ENCODE assay signal across 8 cellular contexts in genomic region chr17:39450847-39451581, GRCh38. TPM values are rescaled to one million over a fixed set of nuclear protein-coding genes. Genes with fewer than 3 reads are reported as not detected.
DNase-seq lines count a peak whose midpoint lies in the region; ATAC-seq and TF ChIP-seq lines count a peak whose summit lies in the region.

Gene MED1 (minus strand): TSS chr17:39451263. CDS start chr17:39451062, 201 bp downstream.

- in situ Hi-C loops in GM13976 (cut with MboI; ENCODE audit: low sequenced_read_pairs, unreplicated experiment), result no loop called here

- peaks cover 16% of the 10 kb centered on the region for H3K4me1 Mint-ChIP-seq in T-helper 1 cell treated with Interleukin-12 subunit alpha and Interleukin-12 subunit beta and Interleukin-4 antibody, amounts not matched to agents 30 μg/mL and 1 μg/mL, for 36 hours (ENCODE audit: low read depth)
- H3K4me1 Mint-ChIP-seq in progenitor cell of endocrine pancreas (ENCODE audit: low read depth), result peaks cover 15% of the 10 kb centered on the region

- intact Hi-C loops in left cardiac atrium (cut with DNase I), result no loop called here

- H3K4me3 Mint-ChIP-seq in T-helper 1 cell treated with Interleukin-12 subunit alpha and Interleukin-12 subunit beta and Interleukin-4 antibody, amounts not matched to agents 30 μg/mL and 1 μg/mL, for 36 hours, result peak within 1 kb of the TSS; percentile 95
- H3K4me3 Mint-ChIP-seq in progenitor cell of endocrine pancreas (ENCODE audit: low read depth), result peak within 1 kb of the TSS; percentile 99

- ATAC-seq in HG02884 (IDR thresholded peaks at IDR 0.05; ENCODE audit: unreplicated experiment) (peak; percentile 84), left cardiac atrium (peak; percentile 99 to 100)

- H3K27me3 Mint-ChIP-seq in T-helper 1 cell treated with Interleukin-12 subunit alpha and Interleukin-12 subunit beta and Interleukin-4 antibody, amounts not matched to agents 30 μg/mL and 1 μg/mL, for 36 hours (ENCODE audit: low read depth), result no peaks in the 10 kb centered on the region
- no peaks in the 10 kb centered on the region for H3K27me3 Mint-ChIP-seq in progenitor cell of endocrine pancreas

- H3K9me3 Mint-ChIP-seq in T-helper 1 cell treated with Interleukin-12 subunit alpha and Interleukin-12 subunit beta and Interleukin-4 antibody, amounts not matched to agents 30 μg/mL and 1 μg/mL, for 36 hours, result no peaks in the 10 kb centered on the region
- H3K9me3 Mint-ChIP-seq in progenitor cell of endocrine pancreas (ENCODE audit: low read depth), result no peaks in the 10 kb centered on the region

- peaks cover 12% of the 10 kb centered on the region for H3K36me3 Mint-ChIP-seq in T-helper 1 cell treated with Interleukin-12 subunit alpha and Interleukin-12 subunit beta and Interleukin-4 antibody, amounts not matched to agents 30 μg/mL and 1 μg/mL, for 36 hours (ENCODE audit: low read depth)
- peaks cover 4% of the 10 kb centered on the region for H3K36me3 Mint-ChIP-seq in progenitor cell of endocrine pancreas (ENCODE audit: insufficient read depth)

- no peak for TF ChIP-seq CTCF in GM13976 (IDR thresholded peaks at IDR 0.05; ENCODE audit: borderline replicate concordance, control extremely low read depth, extremely low read depth, insufficient read depth, missing control alignments)
- TF ChIP-seq CTCF in progenitor cell of endocrine pancreas (IDR thresholded peaks at IDR 0.05; ENCODE audit: unreplicated experiment), result no peak

- peak; percentile 97 for DNase-seq in GM13976 (ENCODE audit: low spot score)
- DNase-seq in NCI-H1694 (lab: John Stamatoyannopoulos, UW), result peak; percentile 100
- peak; percentile 95 for DNase-seq in amniotic stem cell (lab: John Stamatoyannopoulos, UW)
- DNase-seq in left cardiac atrium, result peak; percentile 93
- DNase-seq in progenitor cell of endocrine pancreas (ENCODE audit: low spot score, unreplicated experiment), result peak; percentile 85
- DNase-seq in ureter (ENCODE audit: low spot score), result peak; percentile 94

- peak within 1 kb of the TSS; percentile 95 for H3K27ac Mint-ChIP-seq in T-helper 1 cell treated with Interleukin-12 subunit alpha and Interleukin-12 subunit beta and Interleukin-4 antibody, amounts not matched to agents 30 μg/mL and 1 μg/mL, for 36 hours
- peak within 1 kb of the TSS; percentile 99 for H3K27ac Mint-ChIP-seq in progenitor cell of endocrine pancreas

RNA-seq across cellular contexts. Expression of gene MED1, which starts in this region (rescaled TPM):
- total RNA-seq in left cardiac atrium (10 to 100 TPM; 21.1 to 27.2 TPM), progenitor cell of endocrine pancreas (41.6 and 44.4 TPM in 2 replicates), ureter (40.9 TPM)

Comparison
In these comparisons a context has a peak if more than half of its experiments do, and no peak if none do; other contexts are left out.
1. Peak in every context shown above with its lines: DNase-seq and ATAC-seq.